Comparison of ENCODE assay signal across 8 cellular contexts in genomic region chr7:141533149-141533949, GRCh38. TPM values are rescaled to one million over a fixed set of nuclear protein-coding genes. Genes with fewer than 3 reads are reported as not detected.
DNase-seq lines count a peak whose midpoint lies in the region; ATAC-seq and TF ChIP-seq lines count a peak whose summit lies in the region.

No MANE protein-coding gene starts in this region.

- no peaks in the 10 kb centered on the region for H3K79me2 ChIP-seq in GM23248 (ENCODE audit: insufficient read depth)

- H4K20me1 ChIP-seq in GM23248 (ENCODE audit: insufficient read depth), result no peaks in the 10 kb centered on the region

- no peak overlapping the region for H3K4me2 ChIP-seq in GM23248 (ENCODE audit: unreplicated experiment)

- H3K27me3 ChIP-seq in GM23248 (replicated peaks; ENCODE audit: insufficient read depth) (0 out of 2 replicates have a peak, but pooled peaks cover 3% of the 10 kb centered on the region), left ventricle myocardium inferior (ENCODE audit: low read depth) (peaks cover 6% of the 10 kb centered on the region)

- in situ Hi-C loops in GM23248 (cut with MboI), result loop anchor here (25.0 kb wide), 1 partner anchor 721 kb away; no protein-coding TSS in a partner anchor

- H3K9ac ChIP-seq in GM23248, result no peak overlapping the region

- peak overlapping the region; percentile 56; the same call in 1 of the 2 replicates for H2AFZ ChIP-seq in GM23248

- no peaks in the 10 kb centered on the region for H3K36me3 ChIP-seq in GM23248 (ENCODE audit: low read depth)
- no peaks in the 10 kb centered on the region for H3K36me3 ChIP-seq in left ventricle myocardium inferior

- H3K4me3 ChIP-seq in GM23248, result no peak overlapping the region
- H3K4me3 ChIP-seq in left ventricle myocardium inferior, result no peak overlapping the region

- no peak overlapping the region for H3K27ac ChIP-seq in GM23248
- peak overlapping the region; percentile 72 for H3K27ac ChIP-seq in left ventricle myocardium inferior (replicated peaks)

- H3K9me3 ChIP-seq in GM23248 (ENCODE audit: low read depth) (no peaks in the 10 kb centered on the region), left ventricle myocardium inferior (replicated peaks) (no peaks in the 10 kb centered on the region)

- no peaks in the 10 kb centered on the region for H3K9me2 ChIP-seq in GM23248 (ENCODE audit: insufficient read depth)

- TF ChIP-seq CTCF in left ventricle myocardium inferior (IDR thresholded peaks at IDR 0.05; ENCODE audit: borderline replicate concordance), result peak; percentile 98

- ATAC-seq in HG03439 (IDR thresholded peaks at IDR 0.05; ENCODE audit: unreplicated experiment), result no peak

- 14 to 15% methylated on average over 11 of the region's 11 CpGs for whole genome bisulfite sequencing in GM23248 (ENCODE audit: low coverage in 1 of 2, low lambda C conversion rate in 2 of 2, missing lambda C conversion rate in 2 of 2), 2 experiments

- no peaks in the 10 kb centered on the region for H3F3A ChIP-seq in GM23248 (ENCODE audit: insufficient read depth)

- intact Hi-C loops in left ventricle myocardium inferior (cut with micrococcal nuclease), result no loop called here

- DNase-seq in COLO668 (lab: John Stamatoyannopoulos, UW; ENCODE audit: unreplicated experiment) (peak; percentile 82), GM23248 (peak; percentile 82), NCI-H1436 treated with DMSO at 0.1 percent for 48 hours (lab: John Stamatoyannopoulos, UW) (peak; percentile 15), SW480 (ENCODE audit: low spot score) (peak; percentile 59), amniotic epithelial cell (ENCODE audit: low read depth) (peak; percentile 67), left ventricle myocardium inferior (peak; percentile 57), pulmonary artery endothelial cell (ENCODE audit: low read depth, low spot score) (peak; percentile 39)

- no peaks in the 10 kb centered on the region for H3K4me1 ChIP-seq in GM23248 (ENCODE audit: insufficient read depth)
- peaks cover 16% of the 10 kb centered on the region for H3K4me1 ChIP-seq in left ventricle myocardium inferior

RNA-seq across cellular contexts. Expression of gene AGK, which starts 17.9 kb away (rescaled TPM):
- total RNA-seq in GM23248 (2014; rRNA removed; shearing (Covaris generic)), result 24.1 and 35.5 TPM in 2 replicates
- 18.3 and 20.4 TPM in 2 replicates for polyA plus RNA-seq in GM23248 (2016; fragmentation: Nextera tagmentation; extraction: Ambion mirVana)
- total RNA-seq in left ventricle myocardium inferior (37.8 TPM), pulmonary artery endothelial cell (27.1 and 28.5 TPM in 2 replicates)

Comparison
In these comparisons a context has a peak if more than half of its experiments do, and no peak if none do; other contexts are left out.
1. DNase-seq: peak in every context shown above with its lines; median percentile 82 in COLO668; 82 in GM23248; 67 in amniotic epithelial cell; 59 in SW480; 57 in left ventricle myocardium inferior; 39 in pulmonary artery endothelial cell; 15 in NCI-H1436 treated with DMSO at 0.1 percent for 48 hours.